ENCODE assay signal across 8 cellular contexts in genomic region chr4:121696140-121696640, GRCh38. TPM values are rescaled to one million over a fixed set of nuclear protein-coding genes. Genes with fewer than 3 reads are reported as not detected.
A peak's percentile ranks its signal among the peaks of the same experiment; 100 is the strongest.
DNase-seq lines count a peak whose midpoint lies in the region; ATAC-seq, FAIRE-seq and TF ChIP-seq lines count a peak whose summit lies in the region.

No MANE protein-coding gene starts in this region.

- FAIRE-seq in kidney (lab: Jason Lieb, UNC) = no peak

- intact Hi-C loops in kidney (cut with DNase I) = no loop called here

- no peaks in the 10 kb centered on the region for H3K36me3 ChIP-seq in kidney (ENCODE audit: control insufficient read depth in 1 of 2, insufficient read depth in 2 of 2, low read length in 2 of 2)

- POLR2A ChIA-PET in WTC11 (lab: Charles Lee) = interaction anchor here (1.1 to 2.0 kb wide), 5 partner anchors 13 to 174 kb away, joined by 3 to 9 read pairs (median 4); partner anchors contain the start of genes BBS7 and SMIM43

- peaks cover 9% of the 10 kb centered on the region; the same call in 1 of the 2 replicates for H3K27me3 Mint-ChIP-seq in WTC11 (ENCODE audit: low read depth)

- H3K4me1 Mint-ChIP-seq in WTC11 = peaks cover 32% of the 10 kb centered on the region

- peak; percentile 38 for TF ChIP-seq CTCF in LNCaP clone FGC (IDR thresholded peaks at IDR 0.05; ENCODE audit: control insufficient read depth, extremely low read depth, insufficient read depth)
- no peak for TF ChIP-seq CTCF in WTC11 (IDR thresholded peaks at IDR 0.05)
- no peak for TF ChIP-seq CTCF in kidney (IDR thresholded peaks at IDR 0.05; ENCODE audit: borderline replicate concordance, extremely low read depth, insufficient read depth)

- no peaks in the 10 kb centered on the region for H3K9me3 Mint-ChIP-seq in WTC11

- ATAC-seq in GM21447 (IDR thresholded peaks at IDR 0.05; ENCODE audit: unreplicated experiment) (peak; percentile 37), WTC11 (no peak)

- DNase-seq in CD1c-positive myeloid dendritic cell (ENCODE audit: extremely low spot score) (peak; percentile 96), LNCaP clone FGC (ENCODE audit: low read depth) (no peak), WTC11 (ENCODE audit: low spot score) (peak; percentile 57), kidney (peak; percentile 92), cerebellar nuclear complex (lab: John Stamatoyannopoulos, UW) (no peak)
- peak; percentile 39 for DNase-seq in central memory CD4-positive, alpha-beta T cell
- DNase-seq in stimulated activated CD4-positive, alpha-beta T cell treated with anti-CD3 and anti-CD28 coated beads, Interleukin-12 subunit alpha, Interleukin-12 subunit beta, amount 100 ng/mL, for 48 hours (ENCODE audit: low read depth in 2 of 3, low spot score in 1 of 3) = peak; percentile 40 to 60 (median 45)

- H3K4me3 Mint-ChIP-seq in WTC11 = peak overlapping the region; percentile 94

- peak overlapping the region; percentile 89 for H3K27ac Mint-ChIP-seq in WTC11

- H3K4me1 ChIP-seq in kidney (ENCODE audit: control insufficient read depth in 1 of 2, insufficient read depth in 1 of 2, low read depth in 1 of 2, low read length in 2 of 2) = peaks cover 2 to 13% of the 10 kb centered on the region in 2 donors

- CTCF ChIA-PET in WTC11 (lab: Charles Lee) = interaction anchor here (0.8 to 2.4 kb wide), 7 partner anchors 9 to 41 kb away, joined by 3 to 19 read pairs (median 4); no protein-coding TSS in a partner anchor

- no peaks in the 10 kb centered on the region for H3K9me3 ChIP-seq in kidney (ENCODE audit: control insufficient read depth in 1 of 2, low read length in 2 of 2)

- H3K27ac ChIP-seq in kidney (ENCODE audit: low read depth in 2 of 2, low read length in 2 of 2) = peak overlapping the region; percentile 86 to 93

- peaks cover 9% of the 10 kb centered on the region; the same call in 1 of the 2 replicates for H3K36me3 Mint-ChIP-seq in WTC11

- peak overlapping the region; percentile 75 to 90 for H3K9ac ChIP-seq in kidney (ENCODE audit: low read length in 2 of 2)

- H3K4me3 ChIP-seq in LNCaP clone FGC (ENCODE audit: low read depth, low read length) (peak overlapping the region; percentile 66), kidney (ENCODE audit: low read length in 2 of 2) (peak overlapping the region; percentile 94 to 96)

TF ChIP-seq in WTC11, 78 proteins besides CTCF, POLR2A, EP300 and RAD21:
- TF ChIP-seq ZNF671 (CRISPR knock-in tag; IDR thresholded peaks at IDR 0.05) (no peak), USF1 (CRISPR knock-in tag; IDR thresholded peaks at IDR 0.05) (peak; percentile 34; the same call in 1 of the 2 replicates), KAT7 (CRISPR knock-in tag; IDR thresholded peaks at IDR 0.05; ENCODE audit: borderline replicate concordance) (no peak), GTF2I (CRISPR knock-in tag; conservative IDR thresholded peaks at IDR 0.05) (no peak), E2F4 (CRISPR knock-in tag; IDR thresholded peaks at IDR 0.05; ENCODE audit: borderline replicate concordance, low read depth) (no peak), ZNF416 (CRISPR knock-in tag; IDR thresholded peaks at IDR 0.05) (no peak), TP53 (CRISPR knock-in tag; IDR thresholded peaks at IDR 0.05) (no peak), JUN (CRISPR knock-in tag; IDR thresholded peaks at IDR 0.05) (no peak), NFATC4 (CRISPR knock-in tag; IDR thresholded peaks at IDR 0.05) (no peak), USF2 (CRISPR knock-in tag; IDR thresholded peaks at IDR 0.05) (peak; percentile 47; the same call in 1 of the 2 replicates), NR1H2 (CRISPR knock-in tag; IDR thresholded peaks at IDR 0.05) (no peak), PRRX2 (CRISPR knock-in tag; IDR thresholded peaks at IDR 0.05) (no peak)
TF ChIP-seq in WTC11: peak in this region for 2.

RNA-seq across cellular contexts. Expression of gene ANXA5, which starts 0.6 kb away (rescaled TPM):
- total RNA-seq in WTC11 (2021) = 169 to 186 TPM (median 176 TPM) in 3 replicates
- total RNA-seq in kidney = 302 TPM
- 248 TPM for polyA plus RNA-seq in kidney (ENCODE audit: insufficient read depth, low read depth, low replicate concordance)

Comparison
In these comparisons a context has a peak if more than half of its experiments do, and no peak if none do; other contexts are left out.
1. DNase-seq: peak in CD1c-positive myeloid dendritic cell (single experiment), WTC11 (single experiment), central memory CD4-positive, alpha-beta T cell (single experiment), kidney (single experiment) and stimulated activated CD4-positive, alpha-beta T cell treated with anti-CD3 and anti-CD28 coated beads, Interleukin-12 subunit alpha, Interleukin-12 subunit beta, amount 100 ng/mL, for 48 hours (3 of 3); none in LNCaP clone FGC (single experiment) and cerebellar nuclear complex (0 of 2).